In the genomic region with DNA sequence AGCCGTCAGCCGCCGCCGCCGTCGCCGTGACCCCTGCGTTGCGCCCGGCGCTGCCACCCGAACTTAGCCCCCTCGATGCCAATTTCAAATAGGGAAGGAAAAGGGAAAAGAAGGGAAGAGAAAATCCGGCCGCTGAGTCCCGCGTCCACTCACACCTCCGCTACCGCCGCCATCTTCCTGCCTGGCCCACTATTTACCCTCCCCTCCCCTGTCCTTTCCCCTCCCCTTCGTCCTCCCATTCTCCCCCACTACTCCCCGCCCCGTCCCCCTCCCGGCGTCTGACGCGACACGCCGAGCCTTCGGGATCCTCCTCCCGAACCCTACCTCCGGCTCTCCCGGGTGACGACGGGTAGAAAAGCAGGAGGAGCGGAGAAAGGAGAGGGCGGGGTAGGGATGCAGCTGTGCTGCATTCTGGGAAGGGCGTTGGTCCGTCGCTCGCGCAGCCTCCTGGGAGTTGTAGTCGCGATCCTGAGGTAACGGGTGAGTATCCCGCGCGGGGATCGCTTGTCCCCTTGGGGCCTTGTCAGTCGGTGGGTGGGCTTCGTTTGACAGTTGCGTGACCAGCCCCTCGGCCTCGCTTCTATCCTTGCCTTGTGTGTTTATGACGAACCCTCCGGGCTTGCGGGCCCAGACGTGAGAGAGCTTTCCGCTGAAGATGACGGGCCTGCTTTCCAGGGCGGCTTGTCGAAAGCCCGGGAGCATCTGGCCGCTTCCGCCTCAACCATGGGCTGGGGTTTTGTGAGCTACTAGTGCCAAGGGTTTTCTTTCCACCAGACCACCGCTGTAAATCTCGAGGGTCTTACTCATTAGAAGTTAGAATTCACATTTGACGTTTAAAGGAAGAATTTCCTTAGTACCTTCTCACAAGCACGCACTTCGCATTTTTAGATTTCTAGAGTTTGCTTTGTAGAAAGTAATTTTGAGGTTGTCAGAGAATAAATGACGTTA, we compare ENCODE assay signal across 8 cellular contexts. TPM values are rescaled to one million over a fixed set of nuclear protein-coding genes. Genes with fewer than 3 reads are reported as not detected.
DNase-seq lines count a peak whose midpoint lies in the region; ATAC-seq and TF ChIP-seq lines count a peak whose summit lies in the region.

A gene with protein sequence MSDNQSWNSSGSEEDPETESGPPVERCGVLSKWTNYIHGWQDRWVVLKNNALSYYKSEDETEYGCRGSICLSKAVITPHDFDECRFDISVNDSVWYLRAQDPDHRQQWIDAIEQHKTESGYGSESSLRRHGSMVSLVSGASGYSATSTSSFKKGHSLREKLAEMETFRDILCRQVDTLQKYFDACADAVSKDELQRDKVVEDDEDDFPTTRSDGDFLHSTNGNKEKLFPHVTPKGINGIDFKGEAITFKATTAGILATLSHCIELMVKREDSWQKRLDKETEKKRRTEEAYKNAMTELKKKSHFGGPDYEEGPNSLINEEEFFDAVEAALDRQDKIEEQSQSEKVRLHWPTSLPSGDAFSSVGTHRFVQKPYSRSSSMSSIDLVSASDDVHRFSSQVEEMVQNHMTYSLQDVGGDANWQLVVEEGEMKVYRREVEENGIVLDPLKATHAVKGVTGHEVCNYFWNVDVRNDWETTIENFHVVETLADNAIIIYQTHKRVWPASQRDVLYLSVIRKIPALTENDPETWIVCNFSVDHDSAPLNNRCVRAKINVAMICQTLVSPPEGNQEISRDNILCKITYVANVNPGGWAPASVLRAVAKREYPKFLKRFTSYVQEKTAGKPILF (minus strand): TSS at position 195 of the 948 bp plus-strand sequence. CDS start 422 bp downstream, outside the sequence.
Gene POLK, plus strand, starts transcription at position 457 of the 948 bp plus-strand sequence.

- DNase-seq in D341Med (ENCODE audit: low spot score) (peak; percentile 92), HuH-7 (ENCODE audit: low spot score) (peak; percentile 95), endothelial cell (ENCODE audit: low spot score) (peak; percentile 96), midbrain (lab: John Stamatoyannopoulos, UW) (peak; percentile 99)
- peak; percentile 93 for DNase-seq in activated CD8-positive, alpha-beta memory T cell treated with anti-CD3 and anti-CD28 coated beads, Interleukin-2, amount 50 U/mL, for 48 hours
- peak; percentile 77 to 86 for DNase-seq in stimulated activated CD8-positive, alpha-beta memory T cell treated with anti-CD3 and anti-CD28 coated beads, Interleukin-2, amount 100 ng/mL, for 1 hour (ENCODE audit: low read depth in 2 of 2)

- H3K4me1 ChIP-seq in OCI-LY3 (ENCODE audit: low read length): peaks cover 27% of the 10 kb centered on the region

- peaks cover 2% of the 10 kb centered on the region for H3K36me3 ChIP-seq in OCI-LY3 (replicated peaks; ENCODE audit: low read depth, low read length)

- ATAC-seq in GM21515 (IDR thresholded peaks at IDR 0.05; ENCODE audit: unreplicated experiment): peak; percentile 84

- H3K27me3 Mint-ChIP-seq in endothelial cell (ENCODE audit: unreplicated experiment): peaks cover 8% of the 10 kb centered on the region

- H3K4me2 ChIP-seq in OCI-LY3 (ENCODE audit: low read length): peak within 1 kb of the TSS; percentile 87

- peak within 1 kb of the TSS; percentile 85 for H3K9ac ChIP-seq in OCI-LY3 (ENCODE audit: low read length)

- no peaks in the 10 kb centered on the region for H3K9me3 Mint-ChIP-seq in endothelial cell (ENCODE audit: unreplicated experiment)

- H3K79me2 ChIP-seq in OCI-LY3 (ENCODE audit: low read length): peaks cover 94% of the 10 kb centered on the region

- H2AFZ ChIP-seq in OCI-LY3 (ENCODE audit: low read depth, low read length): peak within 1 kb of the TSS; percentile 67

- H3K4me1 Mint-ChIP-seq in endothelial cell (ENCODE audit: unreplicated experiment): peaks cover 18% of the 10 kb centered on the region

- H3K36me3 Mint-ChIP-seq in endothelial cell (ENCODE audit: low read depth, unreplicated experiment): peaks cover 8% of the 10 kb centered on the region

- peak within 1 kb of the TSS; percentile 88 for H3K4me3 ChIP-seq in OCI-LY3 (ENCODE audit: low read length)

- peak within 1 kb of the TSS; percentile 74 for H3K27ac ChIP-seq in OCI-LY3 (ENCODE audit: low read length)

- no peaks in the 10 kb centered on the region for H3K9me3 ChIP-seq in OCI-LY3 (ENCODE audit: insufficient read depth, low read length)

- peak within 1 kb of the TSS; percentile 96 for H3K27ac Mint-ChIP-seq in endothelial cell (ENCODE audit: unreplicated experiment)

- peaks cover 1% of the 10 kb centered on the region; the same call in 1 of the 2 replicates for H4K20me1 ChIP-seq in OCI-LY3 (ENCODE audit: insufficient read depth, low read length)

- TF ChIP-seq CTCF in OCI-LY3 (IDR thresholded peaks at IDR 0.05; ENCODE audit: low read depth, low read length) (no peak), endothelial cell (IDR thresholded peaks at IDR 0.05; ENCODE audit: unreplicated experiment) (no peak)

- H3K27me3 ChIP-seq in OCI-LY3 (ENCODE audit: low read depth, low read length): no peaks in the 10 kb centered on the region

- H3K4me3 Mint-ChIP-seq in endothelial cell (ENCODE audit: unreplicated experiment): peak within 1 kb of the TSS; percentile 97

RNA-seq across cellular contexts. Expression of the first gene that starts in this region (rescaled TPM):
- 46.8 TPM for total RNA-seq in endothelial cell (ENCODE audit: unreplicated experiment)

RNA-seq across cellular contexts. Expression of gene POLK, which starts in this region (rescaled TPM):
- 19.3 TPM for total RNA-seq in endothelial cell (ENCODE audit: unreplicated experiment)

Comparison
In these comparisons a context has a peak if more than half of its experiments do, and no peak if none do; other contexts are left out.
1. Peak in every context shown above with its lines: DNase-seq, ATAC-seq, H3K4me3 ChIP-seq and H3K27ac ChIP-seq.